26 cellular contexts compared by ENCODE assay signal in the genomic region with DNA sequence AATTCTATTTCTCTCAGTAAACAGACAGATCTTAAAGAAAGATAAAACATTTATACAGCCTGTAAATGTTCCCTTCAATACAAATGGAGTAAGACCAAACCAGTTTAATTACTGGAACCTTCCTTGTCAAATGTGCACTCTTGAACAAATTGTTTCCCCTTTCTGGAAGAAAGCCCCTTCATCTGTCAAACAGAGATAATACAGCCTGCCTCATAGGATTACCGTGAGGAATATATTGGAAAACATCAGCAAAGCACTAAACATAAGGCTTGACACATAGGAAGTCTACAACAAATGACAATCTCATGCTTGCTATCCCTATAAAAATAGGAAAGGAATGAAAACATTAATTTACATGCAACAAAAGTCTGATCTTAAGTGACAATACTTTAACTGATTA.
"Had no signal": no experiment of that assay in that cellular context is flagged by ENCODE, and none has a peak within 500 bp of the region (broad histone marks: within the 10 kb centered on the region; RNA-seq: fewer than 3 reads in every experiment).

No MANE protein-coding gene starts in this region.

- H3K9me3 Mint-ChIP-seq: dendritic cell treated with granulocyte-macrophage colony-stimulating factor and Interleukin-4, amounts not matched to agents 40 ng/mL and 50 ng/mL, for 4 days; endodermal cell; naive thymus-derived CD8-positive, alpha-beta T cell; neural progenitor cell; stimulated activated effector memory CD8-positive, alpha-beta T cell treated with anti-CD3 and anti-CD28 coated beads, Interleukin-12 subunit alpha, Interleukin-12 subunit beta, amount 100 ng/mL, for 72 hours had no signal

- H3K27me3 Mint-ChIP-seq: dendritic cell treated with granulocyte-macrophage colony-stimulating factor and Interleukin-4, amounts not matched to agents 40 ng/mL and 50 ng/mL, for 4 days; naive thymus-derived CD8-positive, alpha-beta T cell; progenitor cell of endocrine pancreas had no signal

- H3K36me3 ChIP-seq: colonic mucosa, gastrocnemius medialis, heart left ventricle, left lung, neural progenitor cell, right atrium auricular region, stomach, thyroid gland, vagina had no signal

- H3K79me2 ChIP-seq: parathyroid adenoma had no signal

- H2AFZ ChIP-seq: hepatocyte, neural progenitor cell, parathyroid adenoma had no signal

- H3K27ac Mint-ChIP-seq: dendritic cell treated with granulocyte-macrophage colony-stimulating factor and Interleukin-4, amounts not matched to agents 40 ng/mL and 50 ng/mL, for 4 days; endodermal cell; naive thymus-derived CD8-positive, alpha-beta T cell; neural progenitor cell; progenitor cell of endocrine pancreas; stimulated activated effector memory CD8-positive, alpha-beta T cell treated with anti-CD3 and anti-CD28 coated beads, Interleukin-12 subunit alpha, Interleukin-12 subunit beta, amount 100 ng/mL, for 72 hours had no signal

- H3K4me3 Mint-ChIP-seq: dendritic cell treated with granulocyte-macrophage colony-stimulating factor and Interleukin-4, amounts not matched to agents 40 ng/mL and 50 ng/mL, for 4 days; endodermal cell; naive thymus-derived CD8-positive, alpha-beta T cell; neural progenitor cell; stimulated activated effector memory CD8-positive, alpha-beta T cell treated with anti-CD3 and anti-CD28 coated beads, Interleukin-12 subunit alpha, Interleukin-12 subunit beta, amount 100 ng/mL, for 72 hours had no signal

- H3K4me2 ChIP-seq: hepatocyte, neural progenitor cell had no signal

- H3K27me3 ChIP-seq: colonic mucosa, gastrocnemius medialis, heart left ventricle, hepatocyte, left lung, neural progenitor cell, right atrium auricular region, stomach, thyroid gland, vagina had no signal

- H3K27ac ChIP-seq: colonic mucosa, epithelial cell of prostate, gastrocnemius medialis, heart left ventricle, hepatocyte, left lung, neural progenitor cell, parathyroid adenoma, right atrium auricular region, stomach, thyroid gland, vagina had no signal

- H3K4me1 ChIP-seq: colonic mucosa, left lung, neural progenitor cell, parathyroid adenoma, thyroid gland had no signal

- ATAC-seq: esophagus mucosa; gastrocnemius medialis; heart left ventricle; left lung; naive thymus-derived CD8-positive, alpha-beta T cell; sciatic nerve; stimulated activated effector memory CD8-positive, alpha-beta T cell treated with anti-CD3 and anti-CD28 coated beads, Interleukin-12 subunit alpha, Interleukin-12 subunit beta, amount 100 ng/mL, for 72 hours had no signal

- H3K4me1 Mint-ChIP-seq: stimulated activated effector memory CD8-positive, alpha-beta T cell treated with anti-CD3 and anti-CD28 coated beads, Interleukin-12 subunit alpha, Interleukin-12 subunit beta, amount 100 ng/mL, for 72 hours had no signal

- H3K9ac ChIP-seq: neural progenitor cell, parathyroid adenoma had no signal

- H3K36me3 Mint-ChIP-seq: neural progenitor cell; stimulated activated effector memory CD8-positive, alpha-beta T cell treated with anti-CD3 and anti-CD28 coated beads, Interleukin-12 subunit alpha, Interleukin-12 subunit beta, amount 100 ng/mL, for 72 hours had no signal

- DNase-seq: colonic mucosa; effector CD8-positive, alpha-beta T cell; endodermal cell; foreskin fibroblast; gastrocnemius medialis; heart left ventricle; kidney; left lung; naive thymus-derived CD8-positive, alpha-beta T cell; stimulated activated CD4-positive, alpha-beta T cell treated with anti-CD3 and anti-CD28 coated beads, Interleukin-2, amount 100 ng/mL, for 24 hours; stimulated activated CD4-positive, alpha-beta T cell treated with anti-CD3 and anti-CD28 coated beads, Interleukin-4, amount 100 ng/mL, for 24 hours; stimulated activated naive CD4-positive, alpha-beta T cell treated with Interleukin-2 at 50 U/mL for 16 hours; stomach; thyroid gland; trophoblast cell had no signal

- H3K4me3 ChIP-seq: colonic mucosa, gastrocnemius medialis, heart left ventricle, hepatocyte, left lung, neural progenitor cell, right atrium auricular region, stomach, thyroid gland, vagina had no signal

- H3K9me3 ChIP-seq: colonic mucosa, gastrocnemius medialis, heart left ventricle, left lung, right atrium auricular region, stomach, thyroid gland, vagina had no signal
